ENCODE assay signal across 8 cellular contexts in the genomic region with DNA sequence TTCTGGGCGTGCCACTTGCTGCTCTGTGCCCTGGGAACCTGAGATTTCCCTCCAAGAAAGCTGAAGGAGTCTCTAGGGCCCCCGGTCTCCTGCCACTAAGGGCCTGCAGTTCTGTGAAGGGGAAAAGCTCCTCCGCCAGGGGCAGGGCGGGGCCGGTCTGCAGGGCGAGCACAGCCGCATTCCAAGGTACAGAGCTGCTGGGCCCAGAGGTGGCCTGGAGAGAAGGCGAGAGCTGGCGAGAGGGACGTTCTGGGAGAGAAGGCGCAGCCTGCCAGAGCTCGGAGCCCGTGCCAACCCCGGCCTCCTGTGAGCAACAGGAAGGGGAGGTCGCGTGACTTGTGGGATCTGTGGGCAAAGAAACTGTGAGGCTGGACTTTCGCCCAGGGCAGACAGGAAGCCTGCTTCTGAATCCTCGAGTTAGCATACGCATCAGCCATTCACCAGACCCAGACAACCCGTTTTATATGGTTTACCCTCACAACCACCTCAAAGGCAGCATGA.
DNase-seq lines count a peak whose midpoint lies in the region; ATAC-seq, FAIRE-seq and TF ChIP-seq lines count a peak whose summit lies in the region.

No MANE protein-coding gene starts in this region.

- WGBS in lung, 2 donors: 5 to 15% methylated on average over 20 of the region's 20 CpGs

- H3K4me3 ChIP-seq in HCT116 (replicated peaks in 1 of 2; ENCODE audit: low read depth in 1 of 2, low read length in 2 of 2) (no peak overlapping the region), bronchial epithelial cell (ENCODE audit: low read depth, low read length) (no peak overlapping the region), lung (no peak overlapping the region), Karpas-422 (ENCODE audit: low read length) (no peak overlapping the region)

- H3K27me3 ChIP-seq in HCT116 (ENCODE audit: insufficient read depth, low read length): no peaks in the 10 kb centered on the region
- peaks cover 2% of the 10 kb centered on the region for H3K27me3 ChIP-seq in bronchial epithelial cell (ENCODE audit: control insufficient read depth, insufficient read depth, low read length)
- no peaks in the 10 kb centered on the region for H3K27me3 ChIP-seq in lung (ENCODE audit: control insufficient read depth, insufficient read depth)
- H3K27me3 ChIP-seq in Karpas-422 (ENCODE audit: low read length): no peaks in the 10 kb centered on the region

- H3K79me2 ChIP-seq in HCT116 (ENCODE audit: insufficient read depth, low read length) (no peaks in the 10 kb centered on the region), Karpas-422 (ENCODE audit: low read length) (no peaks in the 10 kb centered on the region)

- no peaks in the 10 kb centered on the region for H3K9me3 ChIP-seq in HCT116 (ENCODE audit: control insufficient read depth in 1 of 2, insufficient read depth in 1 of 2, low read depth in 1 of 2, low read length in 2 of 2)
- no peaks in the 10 kb centered on the region for H3K9me3 ChIP-seq in lung (ENCODE audit: control insufficient read depth in 2 of 2, insufficient read depth in 1 of 2, low read length in 1 of 2)
- H3K9me3 ChIP-seq in Karpas-422 (ENCODE audit: low read length): no peaks in the 10 kb centered on the region

- FAIRE-seq in bronchial epithelial cell (lab: Jason Lieb, UNC): no peak

- no peaks in the 10 kb centered on the region for H3K9me2 ChIP-seq in HCT116 (ENCODE audit: insufficient read depth)
- H3K9me2 ChIP-seq in Karpas-422 (replicated peaks; ENCODE audit: insufficient read depth, low read length): no peaks in the 10 kb centered on the region

- ATAC-seq in HCT116: peak; percentile 77
- peak; percentile 77 for ATAC-seq in lung (ENCODE audit: insufficient read depth, low FRiP score)
- peak; percentile 25 for ATAC-seq in stimulated activated effector memory CD8-positive, alpha-beta T cell treated with anti-CD3 and anti-CD28 coated beads, Interleukin-12 subunit alpha, Interleukin-12 subunit beta, amount 100 ng/mL, for 72 hours

- TF ChIP-seq POLR2A in HCT116 (IDR thresholded peaks at IDR 0.05; ENCODE audit: borderline replicate concordance, extremely low read depth, insufficient read depth, insufficient read length): no peak

- RAD21 ChIA-PET in HCT116 (lab: Charles Lee; ENCODE audit: low non-redundant PET in 1 of 2, low total read pairs in 2 of 2, uncharacterized antibody in 2 of 2, unreplicated experiment in 2 of 2): no interaction called here

- peak overlapping the region; percentile 6 for H2AFZ ChIP-seq in HCT116 (ENCODE audit: low read depth, low read length, poor library complexity, severe bottlenecking)
- no peak overlapping the region for H2AFZ ChIP-seq in Karpas-422 (ENCODE audit: low read length)

- H3K4me1 Mint-ChIP-seq in stimulated activated effector memory CD8-positive, alpha-beta T cell treated with anti-CD3 and anti-CD28 coated beads, Interleukin-12 subunit alpha, Interleukin-12 subunit beta, amount 100 ng/mL, for 72 hours: peaks cover 39% of the 10 kb centered on the region

- no peak overlapping the region for H3K27ac ChIP-seq in HCT116 (ENCODE audit: low read depth, low read length)
- H3K27ac ChIP-seq in lung (ENCODE audit: low read depth in 1 of 2, low read length in 1 of 2): peak overlapping the region in 1 of 2 donors; percentile 79
- H3K27ac ChIP-seq in Karpas-422 (ENCODE audit: low read length): no peak overlapping the region

- H3K9ac ChIP-seq in HCT116 (ENCODE audit: low read length): no peak overlapping the region
- no peak overlapping the region for H3K9ac ChIP-seq in Karpas-422 (ENCODE audit: low read length)

- H4K20me1 ChIP-seq in HCT116 (ENCODE audit: insufficient read depth): no peaks in the 10 kb centered on the region
- no peaks in the 10 kb centered on the region for H4K20me1 ChIP-seq in Karpas-422 (ENCODE audit: insufficient read depth, low read depth, low read length)

- no peak for TF ChIP-seq RAD21 in HCT116 (IDR thresholded peaks at IDR 0.05; ENCODE audit: low read depth)

- POLR2A ChIA-PET in HCT116 (lab: Charles Lee): no interaction called here

- no peaks in the 10 kb centered on the region for H3K36me3 Mint-ChIP-seq in stimulated activated effector memory CD8-positive, alpha-beta T cell treated with anti-CD3 and anti-CD28 coated beads, Interleukin-12 subunit alpha, Interleukin-12 subunit beta, amount 100 ng/mL, for 72 hours

- H3K4me3 Mint-ChIP-seq in stimulated activated effector memory CD8-positive, alpha-beta T cell treated with anti-CD3 and anti-CD28 coated beads, Interleukin-12 subunit alpha, Interleukin-12 subunit beta, amount 100 ng/mL, for 72 hours: no peak overlapping the region

- H3K36me3 ChIP-seq in HCT116 (ENCODE audit: control insufficient read depth in 1 of 2, insufficient read depth in 2 of 2, low read length in 2 of 2) (no peaks in the 10 kb centered on the region), bronchial epithelial cell (ENCODE audit: control insufficient read depth, insufficient read depth, low read length) (no peaks in the 10 kb centered on the region), lung (ENCODE audit: control insufficient read depth in 2 of 2, insufficient read depth in 2 of 2, low read length in 2 of 2) (no peaks in the 10 kb centered on the region), Karpas-422 (ENCODE audit: insufficient read depth, low read length) (no peaks in the 10 kb centered on the region)

- no peaks in the 10 kb centered on the region for H3K9me3 Mint-ChIP-seq in stimulated activated effector memory CD8-positive, alpha-beta T cell treated with anti-CD3 and anti-CD28 coated beads, Interleukin-12 subunit alpha, Interleukin-12 subunit beta, amount 100 ng/mL, for 72 hours

- CTCF ChIA-PET in HCT116 (lab: Charles Lee): no interaction called here

- H3K27ac Mint-ChIP-seq in stimulated activated effector memory CD8-positive, alpha-beta T cell treated with anti-CD3 and anti-CD28 coated beads, Interleukin-12 subunit alpha, Interleukin-12 subunit beta, amount 100 ng/mL, for 72 hours: no peak overlapping the region

- H3K4me1 ChIP-seq in HCT116 (ENCODE audit: control insufficient read depth in 1 of 2, insufficient read depth in 2 of 2, low read length in 2 of 2): peaks cover 0 to 19% of the 10 kb centered on the region in 2 experiments; a peak in 3 of 4 replicates
- peaks cover 0 to 8% of the 10 kb centered on the region in 2 donors for H3K4me1 ChIP-seq in lung (ENCODE audit: control insufficient read depth in 2 of 2, insufficient read depth in 2 of 2, low read length in 2 of 2)
- no peaks in the 10 kb centered on the region for H3K4me1 ChIP-seq in Karpas-422 (ENCODE audit: low read length)

- 0 out of 6 replicates have a peak, but pooled peaks of 1 of the 3 experiments have one; percentile 2 for TF ChIP-seq CTCF in HCT116 (IDR thresholded peaks at IDR 0.05 in 2 of 3, conservative IDR thresholded peaks at IDR 0.05 in 1 of 3; ENCODE audit: borderline replicate concordance in 1 of 3, insufficient read depth in 1 of 3, low read depth in 2 of 3, low read length in 2 of 3)
- peak; percentile 33 for TF ChIP-seq CTCF in bronchial epithelial cell (IDR thresholded peaks at IDR 0.05; ENCODE audit: insufficient read depth, low read length, severe bottlenecking)
- no peak for TF ChIP-seq CTCF in lung (IDR thresholded peaks at IDR 0.05; ENCODE audit: control extremely low read depth, extremely low read depth)

- intact Hi-C loops in HCT116 (cut with micrococcal nuclease): no loop called here

- DNase-seq in EH (ENCODE audit: low read depth): peak; percentile 88
- no peak for DNase-seq in HCT116 (ENCODE audit: low read depth, low spot score)
- DNase-seq in T-helper 2 cell: peak in 3 of 5 experiments; percentile 19 to 85 (median 51)
- DNase-seq in bronchial epithelial cell (ENCODE audit: low read depth): peak; percentile 80
- DNase-seq in lung (ENCODE audit: low spot score): peak; percentile 87
- DNase-seq in stimulated activated effector memory CD8-positive, alpha-beta T cell treated with anti-CD3 and anti-CD28 coated beads, Interleukin-12 subunit alpha, Interleukin-12 subunit beta, amount 100 ng/mL, for 72 hours (ENCODE audit: low spot score in 2 of 2): no peak
- DNase-seq in Karpas-422: no peak
- no peak for DNase-seq in NCI-H2196 treated with DMSO at 0.1 percent for 48 hours (lab: John Stamatoyannopoulos, UW; ENCODE audit: unreplicated experiment)

- BruUV-seq in HCT116 (replicated peaks; lab: Mats Ljungman, UMichigan): no TSS peak

- H3K4me2 ChIP-seq in HCT116 (ENCODE audit: low read length) (peak overlapping the region; percentile 40), Karpas-422 (ENCODE audit: low read depth, low read length, poor library complexity, severe bottlenecking) (no peak overlapping the region)

TF ChIP-seq in HCT116, 20 proteins besides CTCF, POLR2A, EP300 and RAD21:
- TF ChIP-seq ELF1 (IDR thresholded peaks at IDR 0.05; ENCODE audit: borderline replicate concordance, low read depth): no peak

Comparison
In these comparisons a context has a peak if more than half of its experiments do, and no peak if none do; other contexts are left out.
1. DNase-seq: peak in EH (single experiment), T-helper 2 cell (3 of 5), bronchial epithelial cell (single experiment) and lung (single experiment); none in HCT116 (single experiment), stimulated activated effector memory CD8-positive, alpha-beta T cell treated with anti-CD3 and anti-CD28 coated beads, Interleukin-12 subunit alpha, Interleukin-12 subunit beta, amount 100 ng/mL, for 72 hours (0 of 2), Karpas-422 (single experiment) and NCI-H2196 treated with DMSO at 0.1 percent for 48 hours (single experiment).
2. ATAC-seq: peak in every context shown above with its lines; median percentile 77 in HCT116; 77 in lung; 25 in stimulated activated effector memory CD8-positive, alpha-beta T cell treated with anti-CD3 and anti-CD28 coated beads, Interleukin-12 subunit alpha, Interleukin-12 subunit beta, amount 100 ng/mL, for 72 hours.